Comparison of ENCODE assay signal across 8 cellular contexts in the genomic region with DNA sequence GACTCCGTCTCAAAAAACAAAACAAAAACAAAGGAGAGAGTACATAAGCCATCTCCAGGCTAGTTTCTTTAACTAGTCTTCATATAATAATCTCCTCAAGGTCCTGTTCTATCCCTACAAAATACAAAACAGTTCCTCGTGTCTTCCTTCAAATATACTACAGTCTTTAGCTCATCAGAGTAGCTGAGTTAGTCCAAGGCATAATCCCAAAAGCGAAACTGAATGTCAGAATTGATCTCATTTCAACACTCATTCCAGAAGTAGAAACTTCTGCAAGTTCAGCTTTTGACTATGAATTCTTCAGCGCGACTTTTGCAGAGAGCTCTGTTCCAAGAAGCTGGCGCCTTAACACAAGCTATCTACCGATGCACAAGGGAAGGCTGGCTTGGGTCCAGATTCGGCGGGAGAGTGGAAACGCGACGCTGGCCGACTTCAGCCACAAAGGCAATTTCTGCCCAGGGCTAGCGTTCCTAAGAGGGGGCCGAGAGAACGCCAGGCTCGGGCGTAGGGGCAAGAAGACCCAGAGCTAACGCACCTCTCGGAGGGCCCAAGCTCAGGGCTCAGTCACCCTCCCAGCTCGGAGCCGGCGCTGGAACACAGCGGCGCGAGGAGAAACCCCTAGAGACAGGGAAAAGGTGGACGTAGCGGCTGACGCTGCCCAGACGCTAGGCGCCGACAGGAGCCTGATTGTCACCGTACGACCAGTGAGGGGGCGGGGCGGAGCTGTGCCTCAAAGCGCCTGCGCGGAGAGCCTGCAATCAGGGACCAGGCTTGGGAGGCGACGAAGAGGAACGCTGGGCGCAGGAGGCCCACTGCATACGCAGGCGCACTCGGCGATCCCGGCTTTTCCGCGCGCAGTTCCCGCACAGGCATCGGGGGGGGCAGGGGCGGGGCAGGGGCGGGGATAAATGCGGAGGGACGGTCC. TPM values are rescaled to one million over a fixed set of nuclear protein-coding genes. Genes with fewer than 3 reads are reported as not detected.
DNase-seq lines count a peak whose midpoint lies in the region; TF ChIP-seq lines count a peak whose summit lies in the region.

No MANE protein-coding gene starts in this region.

- DNase-seq in GM04504 (ENCODE audit: low read depth) (peak; percentile 96), HFFc6 (peak; percentile 98), NAMALWA (ENCODE audit: low spot score) (peak; percentile 91), SK-MEL-5 (ENCODE audit: low read depth, low spot score) (peak; percentile 98), globus pallidus (ENCODE audit: low spot score) (peak; percentile 98), nucleus accumbens (lab: John Stamatoyannopoulos, UW) (peak; percentile 47 to 99 (median 97)), suprapubic skin (ENCODE audit: low spot score in 2 of 2) (peak; percentile 100)
- peak; percentile 97 for DNase-seq in activated naive CD4-positive, alpha-beta T cell treated with anti-CD3 and anti-CD28 coated beads, Interleukin-2, amount 50 U/mL, for 16 hours

- no peaks in the 10 kb centered on the region for H3K36me3 ChIP-seq in suprapubic skin

- in situ Hi-C loops in SK-MEL-5 (cut with HindIII; ENCODE audit: low pct_unique_long_range_greater_than_20kb, low sequenced_read_pairs): no loop called here

- TF ChIP-seq POLR2A in suprapubic skin (IDR thresholded peaks at IDR 0.05): peak in 1 of 2 donors; percentile 79

- peak; percentile 12; the same call in 1 of the 2 replicates for TF ChIP-seq CTCF in HFFc6 (IDR thresholded peaks at IDR 0.05)
- no peak for TF ChIP-seq CTCF in suprapubic skin (IDR thresholded peaks at IDR 0.05)

- H3K9me3 Mint-ChIP-seq in HFFc6: no peaks in the 10 kb centered on the region

- no peak for TF ChIP-seq EP300 in suprapubic skin (IDR thresholded peaks at IDR 0.05)

- WGBS in suprapubic skin: 1% methylated on average over 28 of the region's 57 CpGs

- peaks cover 65% of the 10 kb centered on the region for H3K4me1 Mint-ChIP-seq in HFFc6 (ENCODE audit: low read depth)

- H3K27me3 ChIP-seq in suprapubic skin: no peaks in the 10 kb centered on the region

- peak overlapping the region; percentile 99 for H3K27ac Mint-ChIP-seq in HFFc6

- H3K9me3 ChIP-seq in suprapubic skin: no peaks in the 10 kb centered on the region

- H3K4me3 Mint-ChIP-seq in HFFc6: peak overlapping the region; percentile 100

- H3K27ac ChIP-seq in suprapubic skin: peak overlapping the region; percentile 94

- H3K36me3 Mint-ChIP-seq in HFFc6 (ENCODE audit: low read depth): peaks cover 4% of the 10 kb centered on the region; the same call in 1 of the 2 replicates

- no peaks in the 10 kb centered on the region for H3K27me3 Mint-ChIP-seq in HFFc6 (ENCODE audit: insufficient read depth)

- H3K4me3 ChIP-seq in suprapubic skin: peak overlapping the region; percentile 70

- H3K4me1 ChIP-seq in suprapubic skin: peaks cover 45% of the 10 kb centered on the region

RNA-seq across cellular contexts. Expression of a gene that starts 0.5 kb away (rescaled TPM):
- 10 to 100 TPM; 31.7 to 38.6 (median 33.5) TPM for total RNA-seq in HFFc6 (2021; fragmentation: NEBNext Ultra II Directional; extraction: Animal tissue kit (Norgen Biotek cat#: 25700))
- 34.1 and 35.3 TPM in 2 replicates for total RNA-seq in SK-MEL-5 (2014; rRNA removed; shearing (Covaris generic))
- polyA plus RNA-seq in SK-MEL-5 (2015; cell fraction: cytosol; rRNA removed): 22.8 and 27.6 TPM in 2 replicates
- polyA plus RNA-seq in SK-MEL-5 (2015; cell fraction: nucleus; rRNA removed): 19.2 and 23.6 TPM in 2 replicates
- total RNA-seq in suprapubic skin: 10 to 100 TPM; 32.5 to 46.1 (median 33.2) TPM

RNA-seq across cellular contexts. Expression of a gene that starts 46.0 kb away (rescaled TPM):
- total RNA-seq in HFFc6 (2021; fragmentation: NEBNext Ultra II Directional; extraction: Animal tissue kit (Norgen Biotek cat#: 25700)): 10 to 100 TPM; 31.1 to 52.5 (median 39.7) TPM
- 41.8 and 42.7 TPM in 2 replicates for total RNA-seq in SK-MEL-5 (2014; rRNA removed; shearing (Covaris generic))
- 59.9 and 72.6 TPM in 2 replicates for polyA plus RNA-seq in SK-MEL-5 (2015; cell fraction: cytosol; rRNA removed)
- polyA plus RNA-seq in SK-MEL-5 (2015; cell fraction: nucleus; rRNA removed): 24.7 and 28.0 TPM in 2 replicates
- total RNA-seq in suprapubic skin: 100 to 1,000 TPM in 3 of 4 donors, 10 to 100 TPM in 1; 90.4 to 333 (median 168) TPM

Comparison
In these comparisons a context has a peak if more than half of its experiments do, and no peak if none do; other contexts are left out.
1. Peak in every context shown above with its lines: DNase-seq, H3K4me3 ChIP-seq and H3K27ac ChIP-seq.